In genomic region chr13:94778986-94779385, GRCh38 we compare ENCODE assay signal across 3 cellular contexts.
TF ChIP-seq lines count a peak whose summit lies in the region.

No MANE protein-coding gene starts in this region.

TF ChIP-seq in GM23338, 12 proteins besides CTCF, POLR2A, EP300 and RAD21:
- TF ChIP-seq POLR2AphosphoS5 (IDR thresholded peaks at IDR 0.05; ENCODE audit: low read depth) = no peak
- TF ChIP-seq ZNF331 (CRISPR knock-in tag; IDR thresholded peaks at IDR 0.05; ENCODE audit: low read depth) = no peak
- TF ChIP-seq ZNF462 (CRISPR knock-in tag; IDR thresholded peaks at IDR 0.05) = no peak
- TF ChIP-seq NANOG (IDR thresholded peaks at IDR 0.05; ENCODE audit: borderline replicate concordance) = no peak

TF ChIP-seq in H1, 55 proteins besides CTCF, POLR2A, EP300 and RAD21:
- TF ChIP-seq USF2 (IDR thresholded peaks at IDR 0.05; ENCODE audit: low read length) (no peak), BRCA1 (IDR thresholded peaks at IDR 0.05; ENCODE audit: low read depth, low read length) (no peak), CEBPB (IDR thresholded peaks at IDR 0.05; ENCODE audit: low read depth, low read length) (no peak), MAFK (IDR thresholded peaks at IDR 0.05; ENCODE audit: low read depth, low read length) (no peak), RFX5 (IDR thresholded peaks at IDR 0.05; ENCODE audit: borderline replicate concordance, low read depth, low read length) (no peak), YY1 (IDR thresholded peaks at IDR 0.05; ENCODE audit: low read depth, low read length) (no peak), CHD7 (IDR thresholded peaks at IDR 0.05; ENCODE audit: insufficient replicate concordance, low read length) (no peak), TCF12 (IDR thresholded peaks at IDR 0.05; ENCODE audit: low read depth, low read length) (no peak)
TF ChIP-seq in H1: peak in this region for 0.

TF ChIP-seq in SK-N-SH, 30 proteins besides CTCF, POLR2A, EP300 and RAD21:
- TF ChIP-seq CHD2 (IDR thresholded peaks at IDR 0.05; ENCODE audit: low read length, partially characterized antibody) = no peak
- no peak for TF ChIP-seq MEF2A (IDR thresholded peaks at IDR 0.05; ENCODE audit: borderline replicate concordance, low read depth)
- TF ChIP-seq TCF12 (IDR thresholded peaks at IDR 0.05) = no peak
- TF ChIP-seq USF1 (IDR thresholded peaks at IDR 0.05; ENCODE audit: borderline replicate concordance, low read depth) = no peak
- no peak for TF ChIP-seq REST (IDR thresholded peaks at IDR 0.05; ENCODE audit: low read depth, low read length)
- no peak for TF ChIP-seq USF2 (IDR thresholded peaks at IDR 0.05; ENCODE audit: borderline replicate concordance, low read depth, low read length)
- no peak for TF ChIP-seq GABPA (IDR thresholded peaks at IDR 0.05; ENCODE audit: low read depth)
- TF ChIP-seq POLR2AphosphoS5 (IDR thresholded peaks at IDR 0.05; ENCODE audit: low read depth, low read length) = no peak
- TF ChIP-seq IRF3 (IDR thresholded peaks at IDR 0.05; ENCODE audit: low read depth, low read length) = no peak
- no peak for TF ChIP-seq JUND (IDR thresholded peaks at IDR 0.05)
- no peak for TF ChIP-seq FOXM1 (IDR thresholded peaks at IDR 0.05; ENCODE audit: low read depth)
- no peak for TF ChIP-seq TEAD4 (IDR thresholded peaks at IDR 0.05; ENCODE audit: borderline replicate concordance, insufficient read depth)
- TF ChIP-seq ELF1 (IDR thresholded peaks at IDR 0.05) = no peak
- TF ChIP-seq RFX5 (IDR thresholded peaks at IDR 0.05; ENCODE audit: low read length) = no peak
- no peak for TF ChIP-seq FOSL2 (IDR thresholded peaks at IDR 0.05; ENCODE audit: borderline replicate concordance, low read depth)
- TF ChIP-seq EZH2phosphoT487 (IDR thresholded peaks at IDR 0.05; ENCODE audit: borderline replicate concordance, low read depth) = no peak
- TF ChIP-seq RCOR1 (IDR thresholded peaks at IDR 0.05; ENCODE audit: low read length) = no peak
- no peak for TF ChIP-seq ZBTB33 (IDR thresholded peaks at IDR 0.05; ENCODE audit: borderline replicate concordance, low read depth)
- TF ChIP-seq MAX (IDR thresholded peaks at IDR 0.05; ENCODE audit: low read depth) = no peak
- no peak for TF ChIP-seq GATA2 (CRISPR knock-in tag; IDR thresholded peaks at IDR 0.05)
